ENCODE assay signal across 9 cellular contexts in the genomic region with DNA sequence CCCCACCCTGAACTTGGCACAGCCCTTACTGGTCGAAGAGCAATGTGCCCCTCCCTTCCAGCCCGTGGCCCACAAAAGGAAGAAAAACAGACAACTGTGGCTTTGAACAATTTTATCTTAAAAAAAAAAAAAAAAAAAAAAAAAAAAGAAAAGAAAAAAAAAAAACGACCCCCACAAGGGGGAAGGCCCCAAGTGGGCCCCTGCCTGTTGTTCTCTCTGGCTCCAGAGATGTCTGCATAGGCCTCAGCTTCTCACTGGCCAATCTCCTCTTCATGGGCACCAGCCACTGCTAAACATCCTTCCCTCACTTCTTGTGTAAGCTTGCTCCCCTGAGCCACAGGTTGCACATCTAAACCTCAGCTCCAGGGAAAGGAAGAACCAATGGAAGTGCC. TPM values are rescaled to one million over a fixed set of nuclear protein-coding genes. Genes with fewer than 3 reads are reported as not detected.
A peak's percentile ranks its signal among the peaks of the same experiment; 100 is the strongest.
DNase-seq lines count a peak whose midpoint lies in the region; ATAC-seq and TF ChIP-seq lines count a peak whose summit lies in the region.
"Had no signal": no experiment of that assay in that cellular context is flagged by ENCODE, and none has a peak within 500 bp of the region (broad histone marks: within the 10 kb centered on the region; RNA-seq: fewer than 3 reads in every experiment).

No MANE protein-coding gene starts in this region.

- H3K27ac ChIP-seq in SU-DHL-6 (ENCODE audit: low read depth, low read length) (peak overlapping the region; percentile 52), esophagus squamous epithelium (peak overlapping the region; percentile 77 to 91 (median 85))

- no peaks in the 10 kb centered on the region for H3K9me2 ChIP-seq in SU-DHL-6 (replicated peaks; ENCODE audit: insufficient read depth, low read length)

- H3K79me2 ChIP-seq in SU-DHL-6 (ENCODE audit: insufficient read depth, low read length): peaks cover 2% of the 10 kb centered on the region

- intact Hi-C loops in esophagus squamous epithelium (cut with DNase I): loop anchor here (10.0 kb wide), 1 partner anchor 56 kb away; the partner anchor contains the start of gene KLHDC9

- 3 to 26% methylated on average over 2 to 3 of the region's 3 CpGs for WGBS in esophagus squamous epithelium, 2 donors

- peaks cover 19% of the 10 kb centered on the region for H3F3A ChIP-seq in SU-DHL-6 (ENCODE audit: insufficient read depth)

- H3K4me1 ChIP-seq in esophagus squamous epithelium: peaks cover 10 to 44% (median 13%) of the 10 kb centered on the region in 3 donors

- no peak for ATAC-seq in HG02759 (IDR thresholded peaks at IDR 0.05; ENCODE audit: unreplicated experiment)

- H3K9me3 ChIP-seq in SU-DHL-6 (ENCODE audit: insufficient read depth, low read length): no peaks in the 10 kb centered on the region
- no peaks in the 10 kb centered on the region for H3K9me3 ChIP-seq in esophagus squamous epithelium

- DNase-seq in esophagus squamous epithelium (lab: John Stamatoyannopoulos, UW) (no peak), retinal pigment epithelial cell (ENCODE audit: low read depth) (no peak), NCI-H1436 treated with DMSO at 0.1 percent for 48 hours (lab: John Stamatoyannopoulos, UW) (no peak), NCI-H1105 (lab: John Stamatoyannopoulos, UW) (no peak), dedifferentiated amniotic fluid mesenchymal stem cell (ENCODE audit: extremely low spot score) (no peak)

- TF ChIP-seq CTCF in GM12875 (IDR thresholded peaks at IDR 0.05; ENCODE audit: borderline replicate concordance, insufficient read depth, low read depth, low read length) (no peak), SU-DHL-6 (IDR thresholded peaks at IDR 0.05; ENCODE audit: insufficient read depth, low read length, poor library complexity, severe bottlenecking) (no peak), esophagus squamous epithelium (IDR thresholded peaks at IDR 0.05) (no peak), retinal pigment epithelial cell (conservative IDR thresholded peaks at IDR 0.05; ENCODE audit: low read depth, low read length) (no peak)

- peak overlapping the region; percentile 66 for H3K9ac ChIP-seq in SU-DHL-6 (ENCODE audit: low read length)

- H4K20me1 ChIP-seq in SU-DHL-6 (ENCODE audit: low read depth, low read length): no peaks in the 10 kb centered on the region

- H3K4me2 ChIP-seq in SU-DHL-6 (ENCODE audit: low read depth, low read length, poor library complexity, severe bottlenecking): peak overlapping the region; percentile 72

- peaks cover 7% of the 10 kb centered on the region; the same call in 1 of the 2 replicates for H3K36me3 ChIP-seq in SU-DHL-6 (ENCODE audit: low read length)
- peaks cover 26 to 45% (median 28%) of the 10 kb centered on the region in 3 donors for H3K36me3 ChIP-seq in esophagus squamous epithelium

- H2AFZ ChIP-seq in SU-DHL-6 (ENCODE audit: low read depth, low read length, severe bottlenecking): no peak overlapping the region

- H3K27me3 ChIP-seq in SU-DHL-6 (ENCODE audit: low read length) (no peaks in the 10 kb centered on the region), esophagus squamous epithelium (no peaks in the 10 kb centered on the region)

- H3K4me3 ChIP-seq in GM12875 (ENCODE audit: low read depth, low read length): peak overlapping the region; percentile 63
- H3K4me3 ChIP-seq in SU-DHL-6 (ENCODE audit: insufficient read depth, low read length, poor library complexity, severe bottlenecking): peak overlapping the region; percentile 58
- peak overlapping the region; percentile 61 to 84 (median 78) for H3K4me3 ChIP-seq in esophagus squamous epithelium
- peak overlapping the region; percentile 80 for H3K4me3 ChIP-seq in retinal pigment epithelial cell (ENCODE audit: low read length)

- TF ChIP-seq POLR2A in esophagus squamous epithelium (IDR thresholded peaks at IDR 0.05): no peak

RNA-seq across cellular contexts. Expression of gene TSTD1, which starts 0.4 kb away (rescaled TPM):
- total RNA-seq in esophagus squamous epithelium: 10 to 100 TPM; 69.3 to 99.0 (median 91.4) TPM

RNA-seq across cellular contexts. Expression of gene USF1, which starts 6.6 kb away (rescaled TPM):
- total RNA-seq in esophagus squamous epithelium: 10 to 100 TPM; 35.9 to 55.7 (median 49.4) TPM

RNA-seq across cellular contexts. Expression of gene F11R, which starts 18.2 kb away (rescaled TPM):
- 100 to 1,000 TPM in 1 of 4 donors, 10 to 100 TPM in 3; 84.9 to 108 (median 94.2) TPM for total RNA-seq in esophagus squamous epithelium

RNA-seq across cellular contexts. Expression of gene ARHGAP30, which starts 30.5 kb away (rescaled TPM):
- total RNA-seq in esophagus squamous epithelium: 10 to 100 TPM in 2 of 4 donors, 1 to 10 TPM in 2; 2.9 to 13.5 (median 7.4) TPM
- total RNA-seq: RPMI7951 had no signal

RNA-seq across cellular contexts. Expression of gene NECTIN4, which starts 50.2 kb away (rescaled TPM):
- total RNA-seq in esophagus squamous epithelium: 100 to 1,000 TPM in 2 of 4 donors, 10 to 100 TPM in 2; 52.7 to 161 (median 96.2) TPM
- total RNA-seq: RPMI7951 had no signal
